ENCODE assay signal across 8 cellular contexts in genomic region chr3:192467230-192468186, GRCh38.
DNase-seq lines count a peak whose midpoint lies in the region; ATAC-seq, FAIRE-seq and TF ChIP-seq lines count a peak whose summit lies in the region.

No MANE protein-coding gene starts in this region.

- H3K27ac ChIP-seq in neutrophil, result no peak overlapping the region

- H3K27me3 ChIP-seq in neutrophil, result peaks cover 23% of the 10 kb centered on the region

- TF ChIP-seq CTCF in fibroblast of pulmonary artery (IDR thresholded peaks at IDR 0.05; ENCODE audit: low read length, missing control alignments) (peak; percentile 95), neutrophil (IDR thresholded peaks at IDR 0.05) (peak; percentile 48)

- H3K4me3 ChIP-seq in fibroblast of pulmonary artery (replicated peaks; ENCODE audit: low read depth, low read length) (no peak overlapping the region), neutrophil (ENCODE audit: low read depth in 1 of 2, low read length in 1 of 2) (no peak overlapping the region)

- ATAC-seq in GM19468 (IDR thresholded peaks at IDR 0.05; ENCODE audit: extremely low read depth, unreplicated experiment) (peak; percentile 74), HG03469 (IDR thresholded peaks at IDR 0.05; ENCODE audit: unreplicated experiment) (peak; percentile 93)

- no peaks in the 10 kb centered on the region for H3K9me3 ChIP-seq in neutrophil

- no peaks in the 10 kb centered on the region for H3K4me1 ChIP-seq in neutrophil (ENCODE audit: control insufficient read depth in 1 of 2, insufficient read depth in 1 of 2, low read depth in 1 of 2, low read length in 1 of 2)

- DNase-seq in DMS153 treated with DMSO at 0.1 percent for 48 hours (lab: John Stamatoyannopoulos, UW; ENCODE audit: unreplicated experiment) (peak; percentile 74), NCI-H748 treated with DMSO at 0.1 percent for 48 hours (lab: John Stamatoyannopoulos, UW) (peak; percentile 24), fibroblast of pulmonary artery (ENCODE audit: low read depth) (peak; percentile 64), urothelium cell line (ENCODE audit: low spot score) (peak; percentile 63)
- peak; percentile 63 for DNase-seq in activated CD8-positive, alpha-beta memory T cell treated with anti-CD3 and anti-CD28 coated beads, Interleukin-2, amount 50 U/mL, for 48 hours

- FAIRE-seq in urothelium cell line (lab: Jason Lieb, UNC), result peak; percentile 27

- no peaks in the 10 kb centered on the region for H3K36me3 ChIP-seq in neutrophil

Comparison
In these comparisons a context has a peak if more than half of its experiments do, and no peak if none do; other contexts are left out.
1. DNase-seq: peak in every context shown above with its lines; median percentile 74 in DMS153 treated with DMSO at 0.1 percent for 48 hours; 64 in fibroblast of pulmonary artery; 63 in activated CD8-positive, alpha-beta memory T cell treated with anti-CD3 and anti-CD28 coated beads, Interleukin-2, amount 50 U/mL, for 48 hours; 63 in urothelium cell line; 24 in NCI-H748 treated with DMSO at 0.1 percent for 48 hours.